Comparison of ENCODE assay signal across 10 cellular contexts in genomic region chr5:142512680-142513042, GRCh38.
DNase-seq lines count a peak whose midpoint lies in the region; ATAC-seq and TF ChIP-seq lines count a peak whose summit lies in the region.
"Had no signal": no experiment of that assay in that cellular context is flagged by ENCODE, and none has a peak within 500 bp of the region (broad histone marks: within the 10 kb centered on the region; RNA-seq: fewer than 3 reads in every experiment).

No MANE protein-coding gene starts in this region.

- POLR2A ChIA-PET in WTC11 (lab: Charles Lee), result no interaction called here

- H3K36me3 Mint-ChIP-seq in HFFc6 (ENCODE audit: low read depth) (peaks cover 18% of the 10 kb centered on the region), WTC11 (peaks cover 18% of the 10 kb centered on the region), glutamatergic neuron (ENCODE audit: unreplicated experiment) (peaks cover 13% of the 10 kb centered on the region)

- H3K9me3 Mint-ChIP-seq in HFFc6, result peaks cover 12% of the 10 kb centered on the region
- peaks cover 20% of the 10 kb centered on the region for H3K9me3 Mint-ChIP-seq in WTC11
- H3K9me3 Mint-ChIP-seq in glutamatergic neuron (ENCODE audit: unreplicated experiment), result peaks cover 2% of the 10 kb centered on the region

- H3K4me3 Mint-ChIP-seq in HFFc6, result peak overlapping the region; percentile 69
- H3K4me3 Mint-ChIP-seq in WTC11, result no peak overlapping the region
- H3K4me3 Mint-ChIP-seq in glutamatergic neuron (ENCODE audit: unreplicated experiment), result no peak overlapping the region
- H3K4me3 Mint-ChIP-seq: stimulated activated naive CD8-positive, alpha-beta T cell treated with anti-CD3 and anti-CD28 coated beads, Interleukin-15, amount 100 ng/mL, for 72 hours had no signal

- peak; percentile 77 for DNase-seq in HFFc6
- DNase-seq in WTC11 (ENCODE audit: low spot score), result no peak
- no peak for DNase-seq in glutamatergic neuron
- peak; percentile 35 for DNase-seq in smooth muscle cell of the brain vasculature (ENCODE audit: low read depth, low spot score)
- DNase-seq in activated naive CD4-positive, alpha-beta T cell (lab: John Stamatoyannopoulos, UW), result no peak
- DNase-seq in midbrain (lab: John Stamatoyannopoulos, UW), result no peak
- no peak for DNase-seq in UCSD-AML1 (lab: John Stamatoyannopoulos, UW; ENCODE audit: unreplicated experiment)
- DNase-seq: occipital lobe; stimulated activated CD4-positive, alpha-beta T cell treated with anti-CD3 and anti-CD28 coated beads, Interleukin-4, amount 100 ng/mL, for 1 hour; stimulated activated naive CD8-positive, alpha-beta T cell treated with anti-CD3 and anti-CD28 coated beads, Interleukin-15, amount 100 ng/mL, for 72 hours had no signal

- no peak for ATAC-seq in WTC11
- ATAC-seq: stimulated activated naive CD8-positive, alpha-beta T cell treated with anti-CD3 and anti-CD28 coated beads, Interleukin-15, amount 100 ng/mL, for 72 hours had no signal

- H3K27me3 Mint-ChIP-seq in HFFc6 (ENCODE audit: insufficient read depth) (no peaks in the 10 kb centered on the region; the same call in 1 of the 2 replicates), WTC11 (ENCODE audit: low read depth) (no peaks in the 10 kb centered on the region), glutamatergic neuron (ENCODE audit: unreplicated experiment) (peaks cover 2% of the 10 kb centered on the region)

- peaks cover 43% of the 10 kb centered on the region for H3K4me1 Mint-ChIP-seq in HFFc6 (ENCODE audit: low read depth)
- peaks cover 31% of the 10 kb centered on the region for H3K4me1 Mint-ChIP-seq in WTC11
- H3K4me1 Mint-ChIP-seq in glutamatergic neuron (ENCODE audit: low read depth, unreplicated experiment), result peaks cover 24% of the 10 kb centered on the region

- CTCF ChIA-PET in WTC11 (lab: Charles Lee), result no interaction called here

- TF ChIP-seq CTCF in HFFc6 (IDR thresholded peaks at IDR 0.05) (no peak), WTC11 (IDR thresholded peaks at IDR 0.05) (no peak), glutamatergic neuron (IDR thresholded peaks at IDR 0.05; ENCODE audit: partially characterized antibody, unreplicated experiment) (no peak)

- H3K27ac Mint-ChIP-seq in HFFc6 (peak overlapping the region; percentile 80), WTC11 (0 out of 2 replicates have a peak overlapping the region, but pooled peaks have one; percentile 0), glutamatergic neuron (ENCODE audit: unreplicated experiment) (peak overlapping the region; percentile 23)
- H3K27ac Mint-ChIP-seq: stimulated activated naive CD8-positive, alpha-beta T cell treated with anti-CD3 and anti-CD28 coated beads, Interleukin-15, amount 100 ng/mL, for 72 hours had no signal

TF ChIP-seq in WTC11, 78 proteins besides CTCF, POLR2A, EP300 and RAD21:
- no peak for TF ChIP-seq GTF2I (CRISPR knock-in tag; conservative IDR thresholded peaks at IDR 0.05)

Comparison
In these comparisons a context has a peak if more than half of its experiments do, and no peak if none do; other contexts are left out.
1. DNase-seq: peak in HFFc6 (single experiment) and smooth muscle cell of the brain vasculature (single experiment); none in WTC11 (single experiment), glutamatergic neuron (single experiment), activated naive CD4-positive, alpha-beta T cell (0 of 4), midbrain (single experiment) and UCSD-AML1 (single experiment).
2. H3K27ac Mint-ChIP-seq: peak in every context shown above with its lines; median percentile 80 in HFFc6; 23 in glutamatergic neuron; 0 in WTC11.